Comparison of ENCODE assay signal across 7 cellular contexts in genomic region chr5:1294839-1295649, GRCh38. TPM values are rescaled to one million over a fixed set of nuclear protein-coding genes. Genes with fewer than 3 reads are reported as not detected.
DNase-seq lines count a peak whose midpoint lies in the region; ATAC-seq and TF ChIP-seq lines count a peak whose summit lies in the region.

Gene TERT, minus strand, starts transcription at chr5:1295068. Its CDS starts 79 bp downstream, at chr5:1294989.

- H3K9me3 ChIP-seq in gastrocnemius medialis = no peaks in the 10 kb centered on the region

- no peak within 1 kb of the TSS for H3K4me3 ChIP-seq in gastrocnemius medialis

- H3K36me3 ChIP-seq in gastrocnemius medialis = no peaks in the 10 kb centered on the region

- H3K36me3 Mint-ChIP-seq in activated naive CD8-positive, alpha-beta T cell treated with anti-CD3 and anti-CD28 coated beads, Interleukin-2, amount 50 U/mL, for 24 hours (ENCODE audit: low read depth) = no peaks in the 10 kb centered on the region

- no peaks in the 10 kb centered on the region for H3K9me3 Mint-ChIP-seq in activated naive CD8-positive, alpha-beta T cell treated with anti-CD3 and anti-CD28 coated beads, Interleukin-2, amount 50 U/mL, for 24 hours

- DNase-seq in T-helper 22 cell (ENCODE audit: low read depth) (peak; percentile 55), sciatic nerve (ENCODE audit: low spot score) (peak; percentile 49), NCI-H82 treated with DMSO at 0.1 percent for 48 hours (lab: John Stamatoyannopoulos, UW; ENCODE audit: unreplicated experiment) (no peak), gastrocnemius medialis (no peak)
- DNase-seq in activated naive CD8-positive, alpha-beta T cell treated with anti-CD3 and anti-CD28 coated beads, Interleukin-2, amount 50 U/mL, for 24 hours = peak; percentile 87

- no peak within 1 kb of the TSS for H3K27ac Mint-ChIP-seq in activated naive CD8-positive, alpha-beta T cell treated with anti-CD3 and anti-CD28 coated beads, Interleukin-2, amount 50 U/mL, for 24 hours

- peaks cover 3% of the 10 kb centered on the region for H3K4me1 Mint-ChIP-seq in activated naive CD8-positive, alpha-beta T cell treated with anti-CD3 and anti-CD28 coated beads, Interleukin-2, amount 50 U/mL, for 24 hours

- H3K27ac ChIP-seq in gastrocnemius medialis = no peak within 1 kb of the TSS

- TF ChIP-seq POLR2A in gastrocnemius medialis (IDR thresholded peaks at IDR 0.05) = no peak

- no peak for TF ChIP-seq CTCF in gastrocnemius medialis (IDR thresholded peaks at IDR 0.05 in 4 of 5, conservative IDR thresholded peaks at IDR 0.05 in 1 of 5)

- no peaks in the 10 kb centered on the region for H3K27me3 Mint-ChIP-seq in activated naive CD8-positive, alpha-beta T cell treated with anti-CD3 and anti-CD28 coated beads, Interleukin-2, amount 50 U/mL, for 24 hours

- no peaks in the 10 kb centered on the region for H3K4me1 ChIP-seq in gastrocnemius medialis

- intact Hi-C loops in sciatic nerve (cut with DNase I) = no loop called here
- intact Hi-C loops in gastrocnemius medialis (cut with DNase I; ENCODE audit: low total_unique reads) = no loop called here

- ATAC-seq in HG03280 (IDR thresholded peaks at IDR 0.05; ENCODE audit: unreplicated experiment) (peak; percentile 49), sciatic nerve (no peak), gastrocnemius medialis (no peak), HG03045 (IDR thresholded peaks at IDR 0.05; ENCODE audit: unreplicated experiment) (no peak)
- peak; percentile 83 for ATAC-seq in activated naive CD8-positive, alpha-beta T cell treated with anti-CD3 and anti-CD28 coated beads, Interleukin-2, amount 50 U/mL, for 24 hours

- peaks cover 9 to 38% (median 22%) of the 10 kb centered on the region in 3 donors for H3K27me3 ChIP-seq in gastrocnemius medialis

- peak within 1 kb of the TSS; percentile 57 for H3K4me3 Mint-ChIP-seq in activated naive CD8-positive, alpha-beta T cell treated with anti-CD3 and anti-CD28 coated beads, Interleukin-2, amount 50 U/mL, for 24 hours

- in situ Hi-C loops in gastrocnemius medialis (cut with MboI; ENCODE audit: low sequenced_read_pairs in 4 of 4) = no loop called here

RNA-seq across cellular contexts. Expression of gene TERT, which starts in this region (rescaled TPM):
- total RNA-seq in sciatic nerve (0.85 TPM), gastrocnemius medialis (not detected)

Comparison
In these comparisons a context has a peak if more than half of its experiments do, and no peak if none do; other contexts are left out.
1. Peak in DNase-seq in sciatic nerve; RNA of the gene not detected or under 1 TPM.
2. ATAC-seq: peak in HG03280 (single experiment) and activated naive CD8-positive, alpha-beta T cell treated with anti-CD3 and anti-CD28 coated beads, Interleukin-2, amount 50 U/mL, for 24 hours (single experiment); none in sciatic nerve (single experiment), gastrocnemius medialis (0 of 2) and HG03045 (single experiment).
3. DNase-seq: peak in T-helper 22 cell (single experiment) and activated naive CD8-positive, alpha-beta T cell treated with anti-CD3 and anti-CD28 coated beads, Interleukin-2, amount 50 U/mL, for 24 hours (single experiment); none in NCI-H82 treated with DMSO at 0.1 percent for 48 hours (single experiment) and gastrocnemius medialis (0 of 2).